1 cellular context compared by ENCODE assay signal in genomic region chr14:39432619-39433451, GRCh38.
TF ChIP-seq lines count a peak whose summit lies in the region.

No MANE protein-coding gene starts in this region.

TF ChIP-seq in HepG2, 621 proteins besides CTCF, POLR2A, EP300 and RAD21 (continued from another document and continues in another):
- TF ChIP-seq MAFF (IDR thresholded peaks at IDR 0.05; ENCODE audit: low read depth, low read length) (no peak), ZBTB4 (CRISPR knock-in tag; IDR thresholded peaks at IDR 0.05; ENCODE audit: borderline replicate concordance) (no peak), ZBTB37 (CRISPR knock-in tag; IDR thresholded peaks at IDR 0.05) (peak; percentile 72), ZSCAN5A (CRISPR knock-in tag; IDR thresholded peaks at IDR 0.05; ENCODE audit: borderline replicate concordance) (peak; percentile 96; the same call in 1 of the 2 replicates), SRY (CRISPR knock-in tag; IDR thresholded peaks at IDR 0.05) (peak; percentile 92; the same call in 1 of the 2 replicates), ZNF562 (CRISPR knock-in tag; IDR thresholded peaks at IDR 0.05; ENCODE audit: borderline replicate concordance) (no peak), LRRFIP1 (CRISPR knock-in tag; conservative IDR thresholded peaks at IDR 0.05) (no peak), ZSCAN25 (CRISPR knock-in tag; IDR thresholded peaks at IDR 0.05) (peak; percentile 75), RFXAP (CRISPR knock-in tag; IDR thresholded peaks at IDR 0.05; ENCODE audit: borderline replicate concordance) (peak; percentile 82), RBM22 (optimal IDR thresholded peaks at IDR 0.05; ENCODE audit: low read length) (no peak), DRAP1 (CRISPR knock-in tag; IDR thresholded peaks at IDR 0.05) (peak; percentile 91), CENPX (CRISPR knock-in tag; IDR thresholded peaks at IDR 0.05) (no peak), SMYD3 (CRISPR knock-in tag; IDR thresholded peaks at IDR 0.05) (peak; percentile 97), ZMYM2 (CRISPR knock-in tag; IDR thresholded peaks at IDR 0.05) (peak; percentile 41; the same call in 1 of the 2 replicates), MXI1 (IDR thresholded peaks at IDR 0.05; ENCODE audit: borderline replicate concordance, low read depth, low read length) (peak; percentile 97), ZFAT (CRISPR knock-in tag; conservative IDR thresholded peaks at IDR 0.05) (peak; percentile 73; the same call in 1 of the 2 replicates), SAFB2 (CRISPR knock-in tag; IDR thresholded peaks at IDR 0.05; ENCODE audit: borderline replicate concordance, low read depth) (peak; percentile 94), MAX (IDR thresholded peaks at IDR 0.05) (no peak), ZNF772 (CRISPR knock-in tag; IDR thresholded peaks at IDR 0.05) (peak; percentile 94), ZNF569 (CRISPR knock-in tag; IDR thresholded peaks at IDR 0.05; ENCODE audit: borderline replicate concordance) (peak; percentile 65; the same call in 1 of the 2 replicates), ZNF335 (CRISPR knock-in tag; IDR thresholded peaks at IDR 0.05) (peak; percentile 85; the same call in 1 of the 2 replicates), ZNF691 (CRISPR knock-in tag; IDR thresholded peaks at IDR 0.05; ENCODE audit: borderline replicate concordance, low read depth) (peak; percentile 71; the same call in 1 of the 2 replicates), FOXK1 (CRISPR knock-in tag; IDR thresholded peaks at IDR 0.05; ENCODE audit: borderline replicate concordance, low read depth) (peak; percentile 87), ZNF432 (CRISPR knock-in tag; IDR thresholded peaks at IDR 0.05; ENCODE audit: borderline replicate concordance) (no peak), HNRNPH1 (optimal IDR thresholded peaks at IDR 0.05; ENCODE audit: low read depth, low read length) (no peak), PAX8 (CRISPR knock-in tag; IDR thresholded peaks at IDR 0.05; ENCODE audit: borderline replicate concordance) (peak; percentile 57; the same call in 1 of the 2 replicates), ZFP36L2 (CRISPR knock-in tag; IDR thresholded peaks at IDR 0.05) (peak; percentile 82), ZBTB7A (CRISPR knock-in tag; IDR thresholded peaks at IDR 0.05) (peak; percentile 94), NFATC3 (CRISPR knock-in tag; IDR thresholded peaks at IDR 0.05) (peak; percentile 38; the same call in 1 of the 2 replicates), THRA (CRISPR knock-in tag; IDR thresholded peaks at IDR 0.05; ENCODE audit: borderline replicate concordance) (peak; percentile 53; the same call in 1 of the 2 replicates), HMGXB4 (CRISPR knock-in tag; IDR thresholded peaks at IDR 0.05; ENCODE audit: borderline replicate concordance in 1 of 2, low read depth in 1 of 2) (peak; percentile 35 to 85), CREM (IDR thresholded peaks at IDR 0.05) (peak; percentile 50; the same call in 1 of the 2 replicates), CREM (CRISPR knock-in tag; IDR thresholded peaks at IDR 0.05) (no peak), RNF219 (CRISPR knock-in tag; IDR thresholded peaks at IDR 0.05) (peak; percentile 90; the same call in 1 of the 2 replicates), ZNF850 (CRISPR knock-in tag; conservative IDR thresholded peaks at IDR 0.05) (0 out of 2 replicates have a peak, but pooled peaks have one; percentile 60), CAMTA2 (CRISPR knock-in tag; IDR thresholded peaks at IDR 0.05; ENCODE audit: borderline replicate concordance) (no peak; the same call in 1 of the 2 replicates), ZNF451 (CRISPR knock-in tag; IDR thresholded peaks at IDR 0.05) (peak; percentile 87), GPN1 (CRISPR knock-in tag; IDR thresholded peaks at IDR 0.05; ENCODE audit: borderline replicate concordance) (no peak), ZBTB21 (CRISPR knock-in tag; IDR thresholded peaks at IDR 0.05) (peak; percentile 68), MTA1 (CRISPR knock-in tag; IDR thresholded peaks at IDR 0.05; ENCODE audit: borderline replicate concordance) (peak; percentile 98), ZNF773 (CRISPR knock-in tag; IDR thresholded peaks at IDR 0.05; ENCODE audit: borderline replicate concordance) (peak; percentile 88; the same call in 1 of the 2 replicates), NR2F1 (CRISPR knock-in tag; IDR thresholded peaks at IDR 0.05) (no peak), ZNF468 (CRISPR knock-in tag; IDR thresholded peaks at IDR 0.05) (no peak), ZFP62 (CRISPR knock-in tag; IDR thresholded peaks at IDR 0.05) (no peak; the same call in 1 of the 2 replicates), ZNF713 (CRISPR knock-in tag; IDR thresholded peaks at IDR 0.05) (no peak; the same call in 1 of the 2 replicates), HES4 (CRISPR knock-in tag; IDR thresholded peaks at IDR 0.05; ENCODE audit: borderline replicate concordance) (no peak), ZNF124 (CRISPR knock-in tag; IDR thresholded peaks at IDR 0.05) (peak; percentile 93; the same call in 1 of the 2 replicates), BRCA1 (CRISPR knock-in tag; IDR thresholded peaks at IDR 0.05) (peak; percentile 91), ZNF256 (CRISPR knock-in tag; conservative IDR thresholded peaks at IDR 0.05) (peak; percentile 94), ZNF263 (CRISPR knock-in tag; IDR thresholded peaks at IDR 0.05) (peak; percentile 72)
